9 cellular contexts compared by ENCODE assay signal in the genomic region with DNA sequence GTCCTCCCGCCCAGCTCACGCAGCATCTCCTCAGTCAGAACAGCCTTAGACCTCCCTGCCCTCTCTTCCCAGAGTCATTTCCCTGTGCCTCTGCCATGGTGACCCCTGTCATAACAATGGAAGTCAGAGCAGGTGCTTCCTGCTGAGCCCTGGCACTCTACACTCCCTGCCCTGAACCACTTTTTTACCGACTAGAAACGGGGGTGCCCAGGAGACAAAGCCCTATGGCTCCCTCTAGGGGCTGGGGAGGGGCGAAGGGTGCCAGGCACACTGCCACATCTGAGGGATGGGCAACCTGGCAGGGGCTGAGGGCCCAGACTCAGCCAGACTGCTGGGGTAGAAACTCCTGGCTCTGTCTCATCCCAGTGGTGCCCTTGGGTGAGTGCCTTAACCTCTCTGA. TPM values are rescaled to one million over a fixed set of nuclear protein-coding genes. Genes with fewer than 3 reads are reported as not detected.
DNase-seq lines count a peak whose midpoint lies in the region; ATAC-seq, FAIRE-seq and TF ChIP-seq lines count a peak whose summit lies in the region.
"Had no signal": no experiment of that assay in that cellular context is flagged by ENCODE, and none has a peak within 500 bp of the region (broad histone marks: within the 10 kb centered on the region; RNA-seq: fewer than 3 reads in every experiment).

No MANE protein-coding gene starts in this region.

- no peak for ATAC-seq in GM21576 (IDR thresholded peaks at IDR 0.05; ENCODE audit: unreplicated experiment)

- H3K27me3 Mint-ChIP-seq in immature natural killer cell (ENCODE audit: low read depth in 3 of 3): peaks cover 3 to 9% (median 8%) of the 10 kb centered on the region in 3 donors
- H3K27me3 Mint-ChIP-seq in CD14-positive monocyte (ENCODE audit: low read depth in 3 of 3): peaks cover 0 to 3% (median 0%) of the 10 kb centered on the region in 3 donors

- DNase-seq in AG04449 (ENCODE audit: low read depth, low spot score) (no peak), GM19239 (ENCODE audit: insufficient read length, low spot score) (no peak), NCI-H82 (lab: John Stamatoyannopoulos, UW) (peak; percentile 82), immature natural killer cell (peak; percentile 13 to 31 (median 14)), CD14-positive monocyte (ENCODE audit: low spot score) (no peak), testis (no peak)
- DNase-seq in activated effector memory CD4-positive, alpha-beta T cell treated with Interleukin-2 at 50 U/mL for 16 hours: peak; percentile 16

- H3K36me3 Mint-ChIP-seq in immature natural killer cell (peaks cover 14 to 25% (median 17%) of the 10 kb centered on the region in 3 donors), CD14-positive monocyte (peaks cover 53 to 71% of the 10 kb centered on the region in 2 donors)

- CTCF ChIA-PET in AG04449 (lab: Yijun Ruan, JAX): interaction anchor here (0.9 to 1.4 kb wide), 3 partner anchors 12 to 308 kb away, joined by 3 to 12 read pairs (median 3); no protein-coding TSS in a partner anchor

- H3K4me1 Mint-ChIP-seq in immature natural killer cell (peaks cover 16 to 19% of the 10 kb centered on the region in 2 donors), CD14-positive monocyte (peaks cover 28% of the 10 kb centered on the region)

- intact Hi-C loops in CD14-positive monocyte (cut with micrococcal nuclease) (no loop called here), testis (cut with DNase I; ENCODE audit: low total_unique reads) (no loop called here)

- no peaks in the 10 kb centered on the region for H3K27me3 ChIP-seq in testis

- H3K4me3 ChIP-seq in AG04449 (ENCODE audit: low read depth, low read length) (no peak overlapping the region), testis (no peak overlapping the region)

- H3K27ac Mint-ChIP-seq in immature natural killer cell (peak overlapping the region in 2 of 6 donors; percentile 62 to 68), CD14-positive monocyte (no peak overlapping the region)

- peak; percentile 64 for FAIRE-seq in GM19239 (lab: Jason Lieb, UNC)
- FAIRE-seq: endometrium had no signal

- no peaks in the 10 kb centered on the region for H3K9me3 ChIP-seq in testis

- peak overlapping the region in 2 of 5 donors; percentile 28 to 38 for H3K4me3 Mint-ChIP-seq in immature natural killer cell
- H3K4me3 Mint-ChIP-seq in CD14-positive monocyte: no peak overlapping the region

- H3K36me3 ChIP-seq in testis (ENCODE audit: low read depth, missing control alignments): no peaks in the 10 kb centered on the region

- TF ChIP-seq POLR2A in testis (IDR thresholded peaks at IDR 0.05): no peak

- peak; percentile 46 for TF ChIP-seq CTCF in AG04449 (IDR thresholded peaks at IDR 0.05; ENCODE audit: insufficient read depth, low read length, missing control alignments)
- no peak for TF ChIP-seq CTCF in CD14-positive monocyte (IDR thresholded peaks at IDR 0.05)
- TF ChIP-seq CTCF in testis (IDR thresholded peaks at IDR 0.05): no peak

- H3K4me1 ChIP-seq in testis: no peaks in the 10 kb centered on the region

- WGBS in testis, 2 donors: 50 to 55% methylated on average over 5 of the region's 5 CpGs

- POLR2A ChIA-PET in AG04449 (lab: Yijun Ruan, JAX): no interaction called here

- no peak overlapping the region for H3K27ac ChIP-seq in testis

- H3K9me3 Mint-ChIP-seq in immature natural killer cell: no peaks in the 10 kb centered on the region
- H3K9me3 Mint-ChIP-seq in CD14-positive monocyte: no peaks in the 10 kb centered on the region

RNA-seq across cellular contexts. Expression of gene ZNF574, which starts 16.4 kb away (rescaled TPM):
- polyA plus RNA-seq in immature natural killer cell: 10 to 100 TPM; 12.4 to 29.6 (median 20.3) TPM
- 1 to 10 TPM; 3.3 to 4.9 TPM for polyA plus RNA-seq in CD14-positive monocyte
- 10 to 100 TPM; 63.2 to 64.8 TPM for total RNA-seq in testis
- 47.4 TPM for polyA plus RNA-seq in testis (ENCODE audit: insufficient read depth, low read depth, low replicate concordance)

RNA-seq across cellular contexts. Expression of gene GRIK5, which starts 22.3 kb away (rescaled TPM):
- polyA plus RNA-seq in immature natural killer cell (not detected), CD14-positive monocyte (under 1 TPM in 1 of 2 donors, not detected in 1; 0.12 TPM), testis (ENCODE audit: insufficient read depth, low read depth, low replicate concordance) (31.7 TPM)
- total RNA-seq in testis: 10 to 100 TPM; 43.8 to 87.4 TPM

RNA-seq across cellular contexts. Expression of gene POU2F2, which starts 39.9 kb away (rescaled TPM):
- polyA plus RNA-seq in immature natural killer cell: 10 to 100 TPM in 1 of 3 donors, 1 to 10 TPM in 2; 2.0 to 10.3 (median 2.1) TPM
- polyA plus RNA-seq in CD14-positive monocyte: 10 to 100 TPM; 20.0 to 28.2 TPM
- total RNA-seq in testis: 10 to 100 TPM in 1 of 2 donors, 1 to 10 TPM in 1; 9.4 to 20.6 TPM
- 13.2 TPM for polyA plus RNA-seq in testis (ENCODE audit: insufficient read depth, low read depth, low replicate concordance)

Comparison
In these comparisons a context has a peak if more than half of its experiments do, and no peak if none do; other contexts are left out.
1. DNase-seq: peak in NCI-H82 (single experiment), activated effector memory CD4-positive, alpha-beta T cell treated with Interleukin-2 at 50 U/mL for 16 hours (single experiment) and immature natural killer cell (3 of 3); none in AG04449 (single experiment), GM19239 (single experiment), CD14-positive monocyte (single experiment) and testis (single experiment).
2. RNA of gene GRIK5, which starts 22.3 kb away (polyA plus RNA-seq): 31.7 TPM in testis (single experiment); 0.12 TPM in CD14-positive monocyte and not detected in immature natural killer cell; every median in the first group is over 10 times any median in the second.